9 cellular contexts compared by ENCODE assay signal in genomic region chr19:18592732-18593131, GRCh38. TPM values are rescaled to one million over a fixed set of nuclear protein-coding genes. Genes with fewer than 3 reads are reported as not detected.
DNase-seq lines count a peak whose midpoint lies in the region; ATAC-seq and TF ChIP-seq lines count a peak whose summit lies in the region.
"Not testable (repeated sequence)": the region's sequence is repeated elsewhere in the genome, so short reads cannot be mapped to it uniquely, and the experiment has no call there.
"Had no signal": no experiment of that assay in that cellular context is flagged by ENCODE, and none has a peak within 500 bp of the region (broad histone marks: within the 10 kb centered on the region; RNA-seq: fewer than 3 reads in every experiment).

No MANE protein-coding gene starts in this region.

- peak overlapping the region; percentile 96 for H3K4me2 ChIP-seq in BLaER1
- peak overlapping the region; percentile 94 for H3K4me2 ChIP-seq in GM23338
- H3K4me2 ChIP-seq in osteoblast (ENCODE audit: insufficient read depth, low read length) = not testable (repeated sequence)

- peaks cover 49% of the 10 kb centered on the region for H3K27me3 Mint-ChIP-seq in GM23338 (ENCODE audit: insufficient read depth, low read depth, poor library complexity)
- not testable (repeated sequence) for H3K27me3 Mint-ChIP-seq in endodermal cell (ENCODE audit: insufficient read depth)

- POLR2A ChIA-PET in RWPE1 (lab: Yijun Ruan, JAX; ENCODE audit: low non-redundant PET) = not testable (repeated sequence)

- not testable (repeated sequence) for H3K9me2 ChIP-seq in GM23338 (ENCODE audit: insufficient read depth)

- ATAC-seq in GM23338 = not testable (repeated sequence)

- not testable (repeated sequence) for H3K4me3 ChIP-seq in BLaER1; endodermal cell (ENCODE audit: low read length); osteoblast (ENCODE audit: insufficient read depth, low read length)
- peak overlapping the region; percentile 68; the same call in 1 of the 2 replicates for H3K4me3 ChIP-seq in GM23338

- not testable (repeated sequence) for DNase-seq in GM23338 (ENCODE audit: low spot score); RWPE1 (ENCODE audit: low spot score)
- DNase-seq in MV-4-11 (lab: John Stamatoyannopoulos, UW) (peak; percentile 28), endodermal cell (peak; percentile 38), myocyte (ENCODE audit: low read depth) (peak; percentile 18), osteoblast (ENCODE audit: insufficient read length, low spot score, missing footprints) (peak; percentile 77)
- DNase-seq in activated CD8-positive, alpha-beta memory T cell treated with anti-CD3 and anti-CD28 coated beads, Interleukin-2, amount 50 U/mL, for 48 hours = peak; percentile 47

- H4K20me1 ChIP-seq in BLaER1 = peaks cover 44% of the 10 kb centered on the region
- H4K20me1 ChIP-seq in GM23338 (replicated peaks; ENCODE audit: insufficient read depth); osteoblast (ENCODE audit: insufficient read depth, low read length): not testable (repeated sequence)

- H3K79me2 ChIP-seq in GM23338 (replicated peaks; ENCODE audit: insufficient read depth); osteoblast (ENCODE audit: insufficient read depth, low read length): not testable (repeated sequence)

- H3K9me3 ChIP-seq in BLaER1; endodermal cell (ENCODE audit: control insufficient read depth, low read length); osteoblast (ENCODE audit: low read depth, low read length): not testable (repeated sequence)

- not testable (repeated sequence) for TF ChIP-seq CTCF in GM23338 (conservative IDR thresholded peaks at IDR 0.05; ENCODE audit: low read depth in 2 of 2); RWPE1 (conservative IDR thresholded peaks at IDR 0.05; ENCODE audit: low read depth); endodermal cell (conservative IDR thresholded peaks at IDR 0.05); osteoblast (IDR thresholded peaks at IDR 0.05; ENCODE audit: extremely low read depth, low read depth, low read length)

- H3K4me1 ChIP-seq in BLaER1 (peaks cover 92% of the 10 kb centered on the region), GM23338 (ENCODE audit: insufficient read depth) (peaks cover 45% of the 10 kb centered on the region), osteoblast (ENCODE audit: insufficient read depth, low read length) (peaks cover 19% of the 10 kb centered on the region)
- not testable (repeated sequence) for H3K4me1 ChIP-seq in endodermal cell (ENCODE audit: control insufficient read depth, insufficient read depth, low read length)

- not testable (repeated sequence) for H3K27ac ChIP-seq in BLaER1; GM23338 (ENCODE audit: low read depth); endodermal cell (ENCODE audit: low read depth, low read length); osteoblast (ENCODE audit: low read depth, low read length)
- H3K27ac ChIP-seq in RWPE1 = peak overlapping the region; percentile 96

- peaks cover 17% of the 10 kb centered on the region for H3K36me3 Mint-ChIP-seq in GM23338 (ENCODE audit: low read depth)
- H3K36me3 Mint-ChIP-seq in endodermal cell (ENCODE audit: low read depth) = not testable (repeated sequence)

- H2AFZ ChIP-seq in GM23338; osteoblast (ENCODE audit: low read length): not testable (repeated sequence)

- CTCF ChIA-PET in RWPE1 (lab: Yijun Ruan, JAX) = interaction anchor here (0.6 to 1.0 kb wide), 3 partner anchors 148 to 255 kb away, joined by 3 to 6 read pairs (median 5); partner anchors contain the start of gene UPF1

- peaks cover 21% of the 10 kb centered on the region for H3K36me3 ChIP-seq in BLaER1
- H3K36me3 ChIP-seq in GM23338 (ENCODE audit: insufficient read depth); endodermal cell (ENCODE audit: control insufficient read depth, insufficient read depth, low read length); osteoblast (ENCODE audit: insufficient read depth, low read length): not testable (repeated sequence)

- peak overlapping the region; percentile 74 for H3K4me3 Mint-ChIP-seq in GM23338
- H3K4me3 Mint-ChIP-seq in endodermal cell = peak overlapping the region; percentile 53

- H3K4me1 Mint-ChIP-seq in GM23338 (peaks cover 45% of the 10 kb centered on the region), endodermal cell (peaks cover 22% of the 10 kb centered on the region)

- not testable (repeated sequence) for H3K9me3 Mint-ChIP-seq in GM23338, endodermal cell

- peaks cover 54% of the 10 kb centered on the region for H3F3A ChIP-seq in GM23338 (replicated peaks; ENCODE audit: low read depth)

- peak overlapping the region; percentile 48; the same call in 1 of the 2 replicates for H3K9ac ChIP-seq in BLaER1
- not testable (repeated sequence) for H3K9ac ChIP-seq in endodermal cell (ENCODE audit: extremely low read depth, low read length, poor library complexity, severe bottlenecking)

- not testable (repeated sequence) for H3K27ac Mint-ChIP-seq in GM23338
- H3K27ac Mint-ChIP-seq in endodermal cell = peak overlapping the region; percentile 58

- 87 to 95% methylated on average over 5 of the region's 5 CpGs for WGBS in endodermal cell (ENCODE audit: insufficient coverage in 1 of 2, insufficient read length in 1 of 2), 2 experiments

- peaks cover 16% of the 10 kb centered on the region; the same call in 1 of the 2 replicates for H3K27me3 ChIP-seq in BLaER1
- H3K27me3 ChIP-seq in GM23338 (ENCODE audit: insufficient read depth) = peaks cover 12% of the 10 kb centered on the region; the same call in 1 of the 2 replicates
- H3K27me3 ChIP-seq in endodermal cell (ENCODE audit: control insufficient read depth, insufficient read depth, low read length, poor library complexity, severe bottlenecking); osteoblast (ENCODE audit: insufficient read depth, low read length): not testable (repeated sequence)

RNA-seq across cellular contexts. Expression of gene REX1BD, which starts 4.1 kb away (rescaled TPM):
- total RNA-seq in GM23338 (2014; rRNA removed; shearing (Covaris generic)) = 121 and 124 TPM in 2 replicates
- 135 and 138 TPM in 2 replicates for polyA plus RNA-seq in GM23338 (2016; fragmentation: Nextera tagmentation; extraction: Ambion mirVana)
- total RNA-seq in endodermal cell (10 to 100 TPM; 76.9 to 83.9 TPM), myocyte (64.0 and 76.1 TPM in 2 replicates), osteoblast (27.7 and 29.7 TPM in 2 replicates)
- 50.3 TPM for polyA plus RNA-seq in endodermal cell (2013, experiment 1 of 2)
- 45.4 TPM for polyA plus RNA-seq in endodermal cell (2013, experiment 2 of 2)
- 72.7 TPM for polyA plus RNA-seq in myocyte (2012)

RNA-seq across cellular contexts. Expression of gene CRLF1, which starts 13.9 kb away (rescaled TPM):
- 17.1 and 18.1 TPM in 2 replicates for total RNA-seq in GM23338 (2014; rRNA removed; shearing (Covaris generic))
- polyA plus RNA-seq in GM23338 (2016; fragmentation: Nextera tagmentation; extraction: Ambion mirVana) = 19.7 and 22.9 TPM in 2 replicates
- total RNA-seq in endodermal cell (10 to 100 TPM; 10.4 to 10.5 TPM), myocyte (0.11 TPM in 1 of 2 replicates, not detected in the other), osteoblast (6.9 and 15.9 TPM in 2 replicates)
- 9.9 TPM for polyA plus RNA-seq in endodermal cell (2013, experiment 1 of 2)
- polyA plus RNA-seq in endodermal cell (2013, experiment 2 of 2) = 11.0 TPM
- 195 TPM for polyA plus RNA-seq in myocyte (2012)
- total RNA-seq: HT-29 had no signal

RNA-seq across cellular contexts. Expression of gene TMEM59L, which starts 19.9 kb away (rescaled TPM):
- total RNA-seq in GM23338 (2014; rRNA removed; shearing (Covaris generic)) = 6.8 and 9.8 TPM in 2 replicates
- polyA plus RNA-seq in GM23338 (2016; fragmentation: Nextera tagmentation; extraction: Ambion mirVana) = 15.7 and 16.2 TPM in 2 replicates
- total RNA-seq in endodermal cell (1 to 10 TPM; 5.0 to 7.2 TPM), myocyte (0.64 TPM in 1 of 2 replicates, not detected in the other), osteoblast (0.36 and 2.1 TPM in 2 replicates)
- 14.1 TPM for polyA plus RNA-seq in endodermal cell (2013, experiment 1 of 2)
- 12.5 TPM for polyA plus RNA-seq in endodermal cell (2013, experiment 2 of 2)
- polyA plus RNA-seq in myocyte (2012) = 19.2 TPM
- total RNA-seq: HT-29 had no signal

RNA-seq across cellular contexts. Expression of gene UBA52, which starts 21.1 kb away (rescaled TPM):
- 627 and 649 TPM in 2 replicates for total RNA-seq in GM23338 (2014; rRNA removed; shearing (Covaris generic))
- 1,301 and 1,361 TPM in 2 replicates for polyA plus RNA-seq in GM23338 (2016; fragmentation: Nextera tagmentation; extraction: Ambion mirVana)
- 1,000 to 10,000 TPM; 1,143 to 1,222 TPM for total RNA-seq in endodermal cell
- 1,238 TPM for polyA plus RNA-seq in endodermal cell (2013, experiment 1 of 2)
- polyA plus RNA-seq in endodermal cell (2013, experiment 2 of 2) = 1,200 TPM
- 567 and 699 TPM in 2 replicates for total RNA-seq in myocyte
- 1,550 TPM for polyA plus RNA-seq in myocyte (2012)
- total RNA-seq in osteoblast = 554 and 556 TPM in 2 replicates

RNA-seq across cellular contexts. Expression of gene KXD1, which starts 35.1 kb away (rescaled TPM):
- total RNA-seq in GM23338 (2014; rRNA removed; shearing (Covaris generic)) = 162 and 164 TPM in 2 replicates
- polyA plus RNA-seq in GM23338 (2016; fragmentation: Nextera tagmentation; extraction: Ambion mirVana) = 108 and 111 TPM in 2 replicates
- total RNA-seq in endodermal cell (100 to 1,000 TPM; 108 to 115 TPM), myocyte (75.0 and 82.4 TPM in 2 replicates), osteoblast (92.8 and 104 TPM in 2 replicates)
- polyA plus RNA-seq in endodermal cell (2013, experiment 1 of 2) = 131 TPM
- 120 TPM for polyA plus RNA-seq in endodermal cell (2013, experiment 2 of 2)
- 107 TPM for polyA plus RNA-seq in myocyte (2012)
